Comparison of ENCODE assay signal across 7 cellular contexts in the genomic region with DNA sequence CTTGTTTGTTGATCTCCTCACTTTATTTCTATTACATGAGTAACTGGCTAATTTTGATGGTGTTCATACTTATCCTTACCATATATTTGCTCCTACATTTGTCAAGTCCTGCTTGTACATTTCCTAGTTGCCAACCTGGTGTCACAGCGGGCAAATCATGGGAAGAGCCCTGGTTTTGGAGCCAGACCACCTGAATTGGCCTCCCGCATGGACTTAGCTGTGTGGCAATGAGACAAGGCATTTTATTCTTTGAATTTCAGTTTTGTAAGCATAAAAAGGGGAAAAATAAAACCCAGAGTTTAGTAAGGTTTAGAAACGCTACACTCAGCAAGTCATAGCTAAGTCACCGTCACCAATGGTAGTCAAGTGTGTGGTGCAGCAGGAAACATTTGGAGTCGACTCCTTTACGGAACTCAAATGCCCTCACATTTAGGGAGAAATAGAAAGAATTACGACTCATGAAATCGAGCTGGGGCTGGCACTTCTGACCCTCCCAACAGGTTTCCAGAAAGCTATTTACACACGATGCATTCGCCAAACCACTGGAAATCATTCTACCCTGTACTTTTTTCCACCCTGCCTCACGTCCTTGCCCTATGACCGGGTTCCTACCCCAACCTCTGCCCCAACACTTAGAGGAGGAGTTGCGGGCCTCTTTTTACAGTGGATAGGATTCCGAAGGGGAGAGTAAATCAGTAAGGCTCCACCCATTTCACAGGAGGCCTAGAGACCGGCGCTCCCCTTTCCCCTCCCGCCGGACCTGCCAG. TPM values are rescaled to one million over a fixed set of nuclear protein-coding genes. Genes with fewer than 3 reads are reported as not detected.
DNase-seq lines count a peak whose midpoint lies in the region; ATAC-seq and TF ChIP-seq lines count a peak whose summit lies in the region.

No MANE protein-coding gene starts in this region.

- H3K4me3 ChIP-seq in NT2/D1 (ENCODE audit: insufficient read length, low read depth), result peak overlapping the region; percentile 82
- H3K4me3 ChIP-seq in effector memory CD4-positive, alpha-beta T cell (ENCODE audit: insufficient read depth, low read depth, low read length, poor library complexity, severe bottlenecking), result peak overlapping the region; percentile 97

- no peaks in the 10 kb centered on the region for H3K9me3 ChIP-seq in NT2/D1 (ENCODE audit: insufficient read depth, low read length)
- no peaks in the 10 kb centered on the region for H3K9me3 ChIP-seq in effector memory CD4-positive, alpha-beta T cell (ENCODE audit: control insufficient read depth, low read length)

- H3K4me1 Mint-ChIP-seq in natural killer cell, result peaks cover 10 to 32% of the 10 kb centered on the region in 2 donors

- peak overlapping the region; percentile 87 for H3K27ac ChIP-seq in effector memory CD4-positive, alpha-beta T cell (ENCODE audit: insufficient read depth, low read length, poor library complexity, severe bottlenecking)

- no peaks in the 10 kb centered on the region for H3K9me3 Mint-ChIP-seq in natural killer cell

- peaks cover 12% of the 10 kb centered on the region for H3K36me3 ChIP-seq in NT2/D1 (ENCODE audit: insufficient read depth, insufficient read length, low read length)
- no peaks in the 10 kb centered on the region for H3K36me3 ChIP-seq in effector memory CD4-positive, alpha-beta T cell (ENCODE audit: control insufficient read depth, insufficient read depth, low read length)

- H3K27ac Mint-ChIP-seq in natural killer cell, result peak overlapping the region; percentile 92 to 96

- DNase-seq in NT2/D1 (ENCODE audit: low read depth, low spot score) (no peak), natural killer cell (no peak), NCI-H524 (lab: John Stamatoyannopoulos, UW) (no peak), dedifferentiated amniotic fluid mesenchymal stem cell (ENCODE audit: extremely low spot score) (no peak), cerebellum (ENCODE audit: low spot score) (no peak)
- DNase-seq in effector memory CD4-positive, alpha-beta T cell, result no peak

- no peak for TF ChIP-seq CTCF in natural killer cell (IDR thresholded peaks at IDR 0.05)

- peak; percentile 51 for ATAC-seq in GM18870 (IDR thresholded peaks at IDR 0.05; ENCODE audit: unreplicated experiment)
- no peak for ATAC-seq in natural killer cell

- H3K4me3 Mint-ChIP-seq in natural killer cell, result peak overlapping the region; percentile 97

- H3K36me3 Mint-ChIP-seq in natural killer cell, result no peaks in the 10 kb centered on the region

- H3K27me3 Mint-ChIP-seq in natural killer cell (ENCODE audit: low read depth in 2 of 2), result no peaks in the 10 kb centered on the region

- no peaks in the 10 kb centered on the region for H3K4me1 ChIP-seq in NT2/D1 (ENCODE audit: insufficient read depth, insufficient read length)
- no peaks in the 10 kb centered on the region for H3K4me1 ChIP-seq in effector memory CD4-positive, alpha-beta T cell (ENCODE audit: control insufficient read depth, insufficient read depth, low read length, poor library complexity, severe bottlenecking)

- peaks cover 6% of the 10 kb centered on the region for H3K27me3 ChIP-seq in NT2/D1 (ENCODE audit: insufficient read depth, insufficient read length)
- no peaks in the 10 kb centered on the region for H3K27me3 ChIP-seq in effector memory CD4-positive, alpha-beta T cell (replicated peaks; ENCODE audit: control insufficient read depth, insufficient read depth, low read length, poor library complexity, severe bottlenecking)

- intact Hi-C loops in natural killer cell (cut with micrococcal nuclease), result loop anchor here (2.0 to 10.0 kb wide), 3 partner anchors 70 to 302 kb away; a partner anchor contains a TSS

- H3K9ac ChIP-seq in NT2/D1 (ENCODE audit: insufficient read length, low read depth), result peak overlapping the region; percentile 14

RNA-seq across cellular contexts. Expression of a gene that starts 0.5 kb away (rescaled TPM):
- total RNA-seq in natural killer cell (10 to 100 TPM; 23.5 to 31.4 (median 23.7) TPM), cerebellum (16.2 TPM)
